In genomic region chr2:159226059-159226461, GRCh38 we compare ENCODE assay signal across 8 cellular contexts.
A peak's percentile ranks its signal among the peaks of the same experiment; 100 is the strongest.
DNase-seq lines count a peak whose midpoint lies in the region; ATAC-seq, FAIRE-seq and TF ChIP-seq lines count a peak whose summit lies in the region.

No MANE protein-coding gene starts in this region.

- DNase-seq in AG20443 (ENCODE audit: low spot score) (peak; percentile 43), NCI-H2029 (lab: John Stamatoyannopoulos, UW) (peak; percentile 68), spleen (no peak), kidney (no peak), GOT3 (lab: John Stamatoyannopoulos, UW) (no peak)
- DNase-seq in central memory CD8-positive, alpha-beta T cell (ENCODE audit: low spot score in 2 of 2), result no peak
- no peak for DNase-seq in effector CD8-positive, alpha-beta T cell (lab: John Stamatoyannopoulos, UW)

- 32 to 56% (median 42%) methylated on average over 5 of the region's 5 CpGs for WGBS in spleen, 5 donors

- H3K27ac ChIP-seq in spleen, result peak overlapping the region in 7 of 8 donors; percentile 4 to 76 (median 55)
- H3K27ac ChIP-seq in kidney (ENCODE audit: low read depth in 2 of 2, low read length in 2 of 2), result no peak overlapping the region

- H3K9ac ChIP-seq in kidney (ENCODE audit: low read length in 2 of 2), result no peak overlapping the region

- H3K4me1 ChIP-seq in spleen, result peaks cover 0 to 46% (median 34%) of the 10 kb centered on the region in 6 donors
- peaks cover 2 to 3% of the 10 kb centered on the region in 2 donors for H3K4me1 ChIP-seq in kidney (ENCODE audit: control insufficient read depth in 1 of 2, insufficient read depth in 1 of 2, low read depth in 1 of 2, low read length in 2 of 2)

- H3K9me3 ChIP-seq in spleen, result no peaks in the 10 kb centered on the region
- no peaks in the 10 kb centered on the region for H3K9me3 ChIP-seq in kidney (ENCODE audit: control insufficient read depth in 1 of 2, low read length in 2 of 2)

- H3K36me3 ChIP-seq in spleen (peaks cover 0 to 67% (median 12%) of the 10 kb centered on the region in 6 donors), kidney (ENCODE audit: control insufficient read depth in 1 of 2, insufficient read depth in 2 of 2, low read length in 2 of 2) (peaks cover 18 to 60% of the 10 kb centered on the region in 2 donors)

- ATAC-seq in GM18868 (IDR thresholded peaks at IDR 0.05; ENCODE audit: unreplicated experiment), result peak; percentile 71
- peak; percentile 67 for ATAC-seq in central memory CD8-positive, alpha-beta T cell (replicated peaks; ENCODE audit: extremely low read depth, poor library complexity, severe bottlenecking)

- FAIRE-seq in kidney (lab: Jason Lieb, UNC), result no peak

- H3K36me3 Mint-ChIP-seq in central memory CD8-positive, alpha-beta T cell (ENCODE audit: insufficient read depth), result no peaks in the 10 kb centered on the region

- no peaks in the 10 kb centered on the region for H3K9me3 Mint-ChIP-seq in central memory CD8-positive, alpha-beta T cell

- H3K27me3 Mint-ChIP-seq in central memory CD8-positive, alpha-beta T cell, result no peaks in the 10 kb centered on the region

- no peak for TF ChIP-seq CTCF in spleen (IDR thresholded peaks at IDR 0.05 in 8 of 11, conservative IDR thresholded peaks at IDR 0.05 in 3 of 11)
- no peak for TF ChIP-seq CTCF in kidney (IDR thresholded peaks at IDR 0.05; ENCODE audit: borderline replicate concordance, extremely low read depth, insufficient read depth)

- H3K4me3 ChIP-seq in spleen (no peak overlapping the region), kidney (ENCODE audit: low read length in 2 of 2) (no peak overlapping the region)

- intact Hi-C loops in spleen (cut with DNase I; ENCODE audit: low total_unique reads), result no loop called here
- intact Hi-C loops in kidney (cut with DNase I), result no loop called here

- no peak for TF ChIP-seq POLR2A in spleen (IDR thresholded peaks at IDR 0.05)

- H3K27ac Mint-ChIP-seq in central memory CD8-positive, alpha-beta T cell (ENCODE audit: low read depth), result peak overlapping the region; percentile 52

- H3K27me3 ChIP-seq in spleen (replicated peaks in 1 of 7), result no peaks in the 10 kb centered on the region

- peaks cover 49% of the 10 kb centered on the region for H3K4me1 Mint-ChIP-seq in central memory CD8-positive, alpha-beta T cell

- peak overlapping the region; percentile 6 for H3K4me3 Mint-ChIP-seq in central memory CD8-positive, alpha-beta T cell

Comparison
In these comparisons a context has a peak if more than half of its experiments do, and no peak if none do; other contexts are left out.
1. DNase-seq: peak in AG20443 (single experiment) and NCI-H2029 (single experiment); none in central memory CD8-positive, alpha-beta T cell (0 of 2), spleen (single experiment), effector CD8-positive, alpha-beta T cell (single experiment), kidney (single experiment) and GOT3 (single experiment).
2. H3K27ac ChIP-seq: peak in spleen (7 of 8); none in kidney (0 of 2).